ENCODE assay signal across 1 cellular context in genomic region chr16:57146735-57147134, GRCh38.
TF ChIP-seq lines count a peak whose summit lies in the region.

No MANE protein-coding gene starts in this region.

TF ChIP-seq in GM12878, 131 proteins besides CTCF, POLR2A, EP300 and RAD21:
- no peak for TF ChIP-seq STAT1 (conservative IDR thresholded peaks at IDR 0.05)
- TF ChIP-seq PAX8 (IDR thresholded peaks at IDR 0.05): no peak
- no peak for TF ChIP-seq ELK1 (IDR thresholded peaks at IDR 0.05; ENCODE audit: low read depth, low read length)
- TF ChIP-seq CBFB (IDR thresholded peaks at IDR 0.05; ENCODE audit: low read depth): no peak
- no peak for TF ChIP-seq SUPT20H (IDR thresholded peaks at IDR 0.05; ENCODE audit: borderline replicate concordance, control insufficient read depth, low read depth, low read length)
- TF ChIP-seq FOXK2 (IDR thresholded peaks at IDR 0.05): no peak
- TF ChIP-seq KDM1A (IDR thresholded peaks at IDR 0.05; ENCODE audit: borderline replicate concordance): no peak
TF ChIP-seq in GM12878: peak in this region for 0.
